In genomic region chr2:32522770-32523169, GRCh38 we compare ENCODE assay signal across 16 cellular contexts.
A peak's percentile ranks its signal among the peaks of the same experiment; 100 is the strongest.
DNase-seq lines count a peak whose midpoint lies in the region; ATAC-seq, FAIRE-seq and TF ChIP-seq lines count a peak whose summit lies in the region.
"Had no signal": no experiment of that assay in that cellular context is flagged by ENCODE, and none has a peak within 500 bp of the region (broad histone marks: within the 10 kb centered on the region; RNA-seq: fewer than 3 reads in every experiment).

No MANE protein-coding gene starts in this region.

- peak overlapping the region; percentile 14; the same call in 1 of the 2 replicates for H3K4me3 Mint-ChIP-seq in HFFc6
- H3K4me3 Mint-ChIP-seq in endothelial cell (ENCODE audit: unreplicated experiment): no peak overlapping the region
- H3K4me3 Mint-ChIP-seq in nephron progenitor cell: no peak overlapping the region

- no peak for FAIRE-seq in GM12892 (lab: Jason Lieb, UNC)

- TF ChIP-seq CTCF in HFFc6 (IDR thresholded peaks at IDR 0.05): no peak
- TF ChIP-seq CTCF in endothelial cell (IDR thresholded peaks at IDR 0.05; ENCODE audit: unreplicated experiment): no peak
- no peak for TF ChIP-seq CTCF in nephron progenitor cell (IDR thresholded peaks at IDR 0.05)

- H3K4me1 Mint-ChIP-seq in HFFc6 (ENCODE audit: low read depth) (peaks cover 14% of the 10 kb centered on the region), endothelial cell (ENCODE audit: unreplicated experiment) (no peaks in the 10 kb centered on the region), nephron progenitor cell (no peaks in the 10 kb centered on the region)

- no peak for TF ChIP-seq POLR2A in GM12892 (IDR thresholded peaks at IDR 0.05; ENCODE audit: low read depth, low read length)

- H3K27me3 Mint-ChIP-seq in HFFc6 (ENCODE audit: insufficient read depth): 0 out of 2 replicates have a peak, but pooled peaks cover 2% of the 10 kb centered on the region
- no peaks in the 10 kb centered on the region for H3K27me3 Mint-ChIP-seq in endothelial cell (ENCODE audit: unreplicated experiment)
- H3K27me3 Mint-ChIP-seq in nephron progenitor cell (ENCODE audit: low read depth, poor library complexity): no peaks in the 10 kb centered on the region

- ATAC-seq in HG02885 (IDR thresholded peaks at IDR 0.05; ENCODE audit: poor library complexity, unreplicated experiment): no peak
- no peak for ATAC-seq in stimulated activated naive CD8-positive, alpha-beta T cell treated with anti-CD3 and anti-CD28 coated beads, Interleukin-15, Interleukin-2, amounts not matched to agents 100 U/mL and 50 U/mL, for 24 hours

- peak overlapping the region; percentile 54 for H3K27ac Mint-ChIP-seq in HFFc6
- peak overlapping the region; percentile 64 for H3K27ac Mint-ChIP-seq in endothelial cell (ENCODE audit: unreplicated experiment)
- H3K27ac Mint-ChIP-seq in nephron progenitor cell: peak overlapping the region; percentile 68

- H3K36me3 Mint-ChIP-seq in HFFc6 (ENCODE audit: low read depth) (peaks cover 43% of the 10 kb centered on the region), endothelial cell (ENCODE audit: low read depth, unreplicated experiment) (peaks cover 24% of the 10 kb centered on the region), nephron progenitor cell (ENCODE audit: low read depth) (peaks cover 53% of the 10 kb centered on the region)

- H3K9me3 Mint-ChIP-seq in HFFc6: no peaks in the 10 kb centered on the region
- H3K9me3 Mint-ChIP-seq in endothelial cell (ENCODE audit: unreplicated experiment): no peaks in the 10 kb centered on the region
- H3K9me3 Mint-ChIP-seq in nephron progenitor cell: no peaks in the 10 kb centered on the region

- DNase-seq in EL (peak; percentile 53), HFFc6 (peak; percentile 4), endothelial cell (ENCODE audit: low spot score) (no peak), nephron progenitor cell (no peak), GM12892 (ENCODE audit: insufficient read length) (no peak)
- DNase-seq in stimulated activated naive CD8-positive, alpha-beta T cell treated with anti-CD3 and anti-CD28 coated beads, Interleukin-15, Interleukin-2, amounts not matched to agents 100 U/mL and 50 U/mL, for 24 hours: no peak
- DNase-seq: ACHN, Caco-2, DMS153, KBM-7, NCI-H1436, NCI-H2029 treated with DMSO at 0.1 percent for 48 hours, NCI-H2171 treated with DMSO at 0.1 percent for 48 hours, NCI-H774, SHP77 had no signal

Comparison
In these comparisons a context has a peak if more than half of its experiments do, and no peak if none do; other contexts are left out.
1. DNase-seq: peak in EL (single experiment) and HFFc6 (single experiment); none in endothelial cell (single experiment), nephron progenitor cell (single experiment), stimulated activated naive CD8-positive, alpha-beta T cell treated with anti-CD3 and anti-CD28 coated beads, Interleukin-15, Interleukin-2, amounts not matched to agents 100 U/mL and 50 U/mL, for 24 hours (single experiment) and GM12892 (single experiment).
2. Peak in every context shown above with its lines, with median percentiles within 50 percentile points of each other: H3K27ac Mint-ChIP-seq.